8 cellular contexts compared by ENCODE assay signal in the genomic region with DNA sequence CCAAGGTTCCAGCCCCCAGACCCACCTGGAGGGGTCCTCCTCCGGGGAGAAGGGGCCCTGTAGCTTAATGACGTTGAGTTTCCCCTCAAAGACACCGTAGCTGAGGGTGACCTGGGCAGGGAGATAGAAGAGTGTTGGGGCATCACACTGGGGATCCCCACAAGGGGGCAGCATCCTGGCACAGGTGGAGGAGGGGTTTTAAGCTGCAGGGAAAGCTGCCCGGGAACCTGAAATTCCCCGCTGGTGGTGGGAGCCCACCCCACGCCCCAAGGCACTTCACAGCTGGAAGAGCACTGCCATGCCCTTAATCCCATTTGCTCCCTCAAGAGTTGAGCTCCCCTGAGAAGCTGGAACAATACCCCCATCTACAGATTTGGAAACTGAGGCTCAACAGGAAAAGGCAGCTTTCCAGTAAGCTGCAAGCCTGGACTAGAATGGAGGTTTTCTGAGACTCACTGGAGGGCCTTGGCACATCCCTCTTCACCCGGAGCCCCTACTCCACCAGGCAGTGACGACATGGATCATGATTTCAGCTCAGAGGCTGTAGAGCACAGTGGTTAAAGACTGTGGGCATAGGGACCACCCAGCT. TPM values are rescaled to one million over a fixed set of nuclear protein-coding genes. Genes with fewer than 3 reads are reported as not detected.
A peak's percentile ranks its signal among the peaks of the same experiment; 100 is the strongest.
DNase-seq lines count a peak whose midpoint lies in the region; ATAC-seq and TF ChIP-seq lines count a peak whose summit lies in the region.

No MANE protein-coding gene starts in this region.

- TF ChIP-seq CTCF in kidney epithelial cell (IDR thresholded peaks at IDR 0.05; ENCODE audit: insufficient read depth, low read length, poor library complexity, severe bottlenecking), result peak; percentile 75

- peak; percentile 43 for DNase-seq in DMS53 (lab: John Stamatoyannopoulos, UW)
- no peak for DNase-seq in DMS53 treated with DMSO at 0.1 percent for 48 hours (lab: John Stamatoyannopoulos, UW; ENCODE audit: unreplicated experiment)
- peak; percentile 11 for DNase-seq in NCI-H1105 treated with DMSO at 0.1 percent for 48 hours (lab: John Stamatoyannopoulos, UW)
- peak; percentile 81 for DNase-seq in activated effector memory CD4-positive, alpha-beta T cell treated with anti-CD3 and anti-CD28 coated beads, Interleukin-2, amount 50 U/mL, for 16 hours
- no peak for DNase-seq in kidney epithelial cell (ENCODE audit: low read depth)
- no peak for DNase-seq in KG1 (lab: John Stamatoyannopoulos, UW)

- no peak overlapping the region for H3K4me3 ChIP-seq in kidney epithelial cell (ENCODE audit: low read depth, low read length)

- ATAC-seq in GM18511 (IDR thresholded peaks at IDR 0.05; ENCODE audit: unreplicated experiment), result no peak
- no peak for ATAC-seq in HG03025 (IDR thresholded peaks at IDR 0.05; ENCODE audit: low FRiP score, unreplicated experiment)

- no peaks in the 10 kb centered on the region for H3K36me3 ChIP-seq in kidney epithelial cell (ENCODE audit: control insufficient read depth, insufficient read depth, low read length)

- no peaks in the 10 kb centered on the region for H3K27me3 ChIP-seq in kidney epithelial cell (ENCODE audit: control insufficient read depth, insufficient read depth, low read length)

RNA-seq across cellular contexts. Expression of a gene that starts 13.7 kb away (rescaled TPM):
- total RNA-seq in kidney epithelial cell, result 0.54 and 1.2 TPM in 2 replicates

RNA-seq across cellular contexts. Expression of a gene that starts 45.2 kb away (rescaled TPM):
- 0.82 and 0.96 TPM in 2 replicates for total RNA-seq in kidney epithelial cell

RNA-seq across cellular contexts. Expression of a gene that starts 46.7 kb away (rescaled TPM):
- 64.0 and 71.3 TPM in 2 replicates for total RNA-seq in kidney epithelial cell

Comparison
In these comparisons a context has a peak if more than half of its experiments do, and no peak if none do; other contexts are left out.
1. DNase-seq: peak in DMS53 (single experiment), NCI-H1105 treated with DMSO at 0.1 percent for 48 hours (single experiment) and activated effector memory CD4-positive, alpha-beta T cell treated with anti-CD3 and anti-CD28 coated beads, Interleukin-2, amount 50 U/mL, for 16 hours (single experiment); none in DMS53 treated with DMSO at 0.1 percent for 48 hours (single experiment), kidney epithelial cell (single experiment) and KG1 (single experiment).